In genomic region chr19:30059741-30060140, GRCh38 we compare ENCODE assay signal across 23 cellular contexts.
"Had no signal": no experiment of that assay in that cellular context is flagged by ENCODE, and none has a peak within 500 bp of the region (broad histone marks: within the 10 kb centered on the region; RNA-seq: fewer than 3 reads in every experiment).

No MANE protein-coding gene starts in this region.

- H3K27me3 ChIP-seq: brain microvascular endothelial cell, cardiac muscle cell, Peyer's patch, SJCRH30 had no signal

- H3K4me1 ChIP-seq: Peyer's patch, SJCRH30 had no signal

- ATAC-seq: activated CD4-positive, CD25-positive, alpha-beta regulatory T cell treated with anti-CD3 and anti-CD28 coated beads, Interleukin-2, amount 50 U/mL, for 24 hours; activated CD8-positive, alpha-beta T cell treated with anti-CD3 and anti-CD28 coated beads for 36 hours; activated T-helper 17 cell treated with anti-CD3 and anti-CD28 coated beads, Interleukin-2, amount 50 U/mL, for 72 hours had no signal

- H3K4me3 ChIP-seq: cardiac muscle cell, Peyer's patch, SJCRH30 had no signal

- DNase-seq: activated CD4-positive, alpha-beta T cell treated with anti-CD3 and anti-CD28 coated beads for 4 hours; activated CD8-positive, alpha-beta T cell treated with anti-CD3 and anti-CD28 coated beads for 36 hours; activated gamma-delta T cell; activated naive CD4-positive, alpha-beta T cell treated with anti-CD3 and anti-CD28 coated beads for 36 hours; activated T-cell treated with anti-CD3 and anti-CD28 coated beads for 4 hours; brain microvascular endothelial cell; cerebellar nuclear complex; Kasumi-1; NCI-H1105 treated with DMSO at 0.1 percent for 48 hours; NCI-H1436 treated with DMSO at 0.1 percent for 48 hours; NCI-H187; NCI-H2081 treated with DMSO at 0.1 percent for 48 hours; NCI-H446 treated with DMSO at 0.1 percent for 48 hours; NCI-H524 treated with DMSO at 0.1 percent for 48 hours; NCI-H774; NK-92 treated with Interleukin-12 subunit alpha and Interleukin-12 subunit beta, amount 100 ng/mL, for 24 hours; Peyer's patch; Right ventricle myocardium superior; SJCRH30 had no signal

- H3K36me3 ChIP-seq: brain microvascular endothelial cell, cardiac muscle cell, Peyer's patch, SJCRH30 had no signal

- H3K9me3 ChIP-seq: Peyer's patch, SJCRH30 had no signal

- H3K27ac ChIP-seq: brain microvascular endothelial cell, cardiac muscle cell, Peyer's patch, RWPE1, SJCRH30 had no signal
